ENCODE assay signal across 1 cellular context in the genomic region with DNA sequence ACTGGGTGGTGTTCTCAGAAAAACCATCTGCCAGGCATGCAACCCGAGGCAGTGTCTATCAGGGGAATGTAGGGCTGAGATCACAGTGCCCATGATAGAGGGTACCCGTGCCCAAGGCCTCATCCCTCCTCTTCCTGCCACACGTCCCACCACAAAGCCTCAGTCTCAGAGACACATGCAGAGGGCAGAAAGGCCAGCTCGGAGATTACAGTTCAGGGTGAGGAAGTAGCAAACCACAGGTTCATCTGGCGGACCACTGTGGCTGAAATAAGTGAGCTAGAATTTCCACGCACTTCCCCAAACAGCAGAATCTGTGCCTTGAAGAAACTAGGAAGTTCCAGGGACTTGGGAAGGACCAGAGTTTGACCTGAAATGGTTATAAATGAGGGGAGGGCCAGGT.
TF ChIP-seq lines count a peak whose summit lies in the region.

No MANE protein-coding gene starts in this region.

TF ChIP-seq in HepG2, 621 proteins besides CTCF, POLR2A, EP300 and RAD21 (continued from another document):
- TF ChIP-seq, protein P1, sequence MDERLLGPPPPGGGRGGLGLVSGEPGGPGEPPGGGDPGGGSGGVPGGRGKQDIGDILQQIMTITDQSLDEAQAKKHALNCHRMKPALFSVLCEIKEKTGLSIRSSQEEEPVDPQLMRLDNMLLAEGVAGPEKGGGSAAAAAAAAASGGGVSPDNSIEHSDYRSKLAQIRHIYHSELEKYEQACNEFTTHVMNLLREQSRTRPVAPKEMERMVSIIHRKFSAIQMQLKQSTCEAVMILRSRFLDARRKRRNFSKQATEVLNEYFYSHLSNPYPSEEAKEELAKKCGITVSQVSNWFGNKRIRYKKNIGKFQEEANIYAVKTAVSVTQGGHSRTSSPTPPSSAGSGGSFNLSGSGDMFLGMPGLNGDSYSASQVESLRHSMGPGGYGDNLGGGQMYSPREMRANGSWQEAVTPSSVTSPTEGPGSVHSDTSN (CRISPR knock-in tag; IDR thresholded peaks at IDR 0.05): no peak
- TF ChIP-seq, protein P2, sequence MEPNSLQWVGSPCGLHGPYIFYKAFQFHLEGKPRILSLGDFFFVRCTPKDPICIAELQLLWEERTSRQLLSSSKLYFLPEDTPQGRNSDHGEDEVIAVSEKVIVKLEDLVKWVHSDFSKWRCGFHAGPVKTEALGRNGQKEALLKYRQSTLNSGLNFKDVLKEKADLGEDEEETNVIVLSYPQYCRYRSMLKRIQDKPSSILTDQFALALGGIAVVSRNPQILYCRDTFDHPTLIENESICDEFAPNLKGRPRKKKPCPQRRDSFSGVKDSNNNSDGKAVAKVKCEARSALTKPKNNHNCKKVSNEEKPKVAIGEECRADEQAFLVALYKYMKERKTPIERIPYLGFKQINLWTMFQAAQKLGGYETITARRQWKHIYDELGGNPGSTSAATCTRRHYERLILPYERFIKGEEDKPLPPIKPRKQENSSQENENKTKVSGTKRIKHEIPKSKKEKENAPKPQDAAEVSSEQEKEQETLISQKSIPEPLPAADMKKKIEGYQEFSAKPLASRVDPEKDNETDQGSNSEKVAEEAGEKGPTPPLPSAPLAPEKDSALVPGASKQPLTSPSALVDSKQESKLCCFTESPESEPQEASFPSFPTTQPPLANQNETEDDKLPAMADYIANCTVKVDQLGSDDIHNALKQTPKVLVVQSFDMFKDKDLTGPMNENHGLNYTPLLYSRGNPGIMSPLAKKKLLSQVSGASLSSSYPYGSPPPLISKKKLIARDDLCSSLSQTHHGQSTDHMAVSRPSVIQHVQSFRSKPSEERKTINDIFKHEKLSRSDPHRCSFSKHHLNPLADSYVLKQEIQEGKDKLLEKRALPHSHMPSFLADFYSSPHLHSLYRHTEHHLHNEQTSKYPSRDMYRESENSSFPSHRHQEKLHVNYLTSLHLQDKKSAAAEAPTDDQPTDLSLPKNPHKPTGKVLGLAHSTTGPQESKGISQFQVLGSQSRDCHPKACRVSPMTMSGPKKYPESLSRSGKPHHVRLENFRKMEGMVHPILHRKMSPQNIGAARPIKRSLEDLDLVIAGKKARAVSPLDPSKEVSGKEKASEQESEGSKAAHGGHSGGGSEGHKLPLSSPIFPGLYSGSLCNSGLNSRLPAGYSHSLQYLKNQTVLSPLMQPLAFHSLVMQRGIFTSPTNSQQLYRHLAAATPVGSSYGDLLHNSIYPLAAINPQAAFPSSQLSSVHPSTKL (CRISPR knock-in tag; IDR thresholded peaks at IDR 0.05): no peak
- no peak for TF ChIP-seq WIZ (CRISPR knock-in tag; IDR thresholded peaks at IDR 0.05)
- TF ChIP-seq RNF2 (conservative IDR thresholded peaks at IDR 0.05; ENCODE audit: low read depth): no peak
- no peak for TF ChIP-seq ZBTB42 (CRISPR knock-in tag; IDR thresholded peaks at IDR 0.05)
- TF ChIP-seq HES4 (CRISPR knock-in tag; IDR thresholded peaks at IDR 0.05; ENCODE audit: borderline replicate concordance): no peak
- TF ChIP-seq SP140L (CRISPR knock-in tag; IDR thresholded peaks at IDR 0.05; ENCODE audit: borderline replicate concordance): no peak
- TF ChIP-seq GATAD2A (CRISPR knock-in tag; IDR thresholded peaks at IDR 0.05): no peak
- TF ChIP-seq ATF7 (IDR thresholded peaks at IDR 0.05): no peak
- TF ChIP-seq ATF7 (CRISPR knock-in tag; IDR thresholded peaks at IDR 0.05): no peak
- TF ChIP-seq GABPA (IDR thresholded peaks at IDR 0.05; ENCODE audit: low read depth, low read length): no peak
- TF ChIP-seq GABPA (CRISPR knock-in tag; IDR thresholded peaks at IDR 0.05; ENCODE audit: low read depth): no peak
- no peak for TF ChIP-seq HDAC2 (CRISPR knock-in tag; IDR thresholded peaks at IDR 0.05)
- no peak for TF ChIP-seq ZBTB14 (CRISPR knock-in tag; IDR thresholded peaks at IDR 0.05)
- TF ChIP-seq, protein P3, sequence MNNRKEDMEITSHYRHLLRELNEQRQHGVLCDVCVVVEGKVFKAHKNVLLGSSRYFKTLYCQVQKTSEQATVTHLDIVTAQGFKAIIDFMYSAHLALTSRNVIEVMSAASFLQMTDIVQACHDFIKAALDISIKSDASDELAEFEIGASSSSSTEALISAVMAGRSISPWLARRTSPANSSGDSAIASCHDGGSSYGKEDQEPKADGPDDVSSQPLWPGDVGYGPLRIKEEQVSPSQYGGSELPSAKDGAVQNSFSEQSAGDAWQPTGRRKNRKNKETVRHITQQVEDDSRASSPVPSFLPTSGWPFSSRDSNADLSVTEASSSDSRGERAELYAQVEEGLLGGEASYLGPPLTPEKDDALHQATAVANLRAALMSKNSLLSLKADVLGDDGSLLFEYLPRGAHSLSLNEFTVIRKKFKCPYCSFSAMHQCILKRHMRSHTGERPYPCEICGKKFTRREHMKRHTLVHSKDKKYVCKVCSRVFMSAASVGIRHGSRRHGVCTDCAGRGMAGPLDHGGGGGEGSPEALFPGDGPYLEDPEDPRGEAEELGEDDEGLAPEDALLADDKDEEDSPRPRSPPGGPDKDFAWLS (CRISPR knock-in tag; IDR thresholded peaks at IDR 0.05; ENCODE audit: borderline replicate concordance): no peak
- no peak for TF ChIP-seq ZNF510 (CRISPR knock-in tag; IDR thresholded peaks at IDR 0.05; ENCODE audit: low read depth)
- no peak for TF ChIP-seq ZNF557 (CRISPR knock-in tag; IDR thresholded peaks at IDR 0.05)
- TF ChIP-seq CCAR2 (optimal IDR thresholded peaks at IDR 0.05; ENCODE audit: low read depth, low read length): no peak
- TF ChIP-seq SOX13 (IDR thresholded peaks at IDR 0.05): no peak
- TF ChIP-seq SOX13 (CRISPR knock-in tag; conservative IDR thresholded peaks at IDR 0.05 in 1 of 2, IDR thresholded peaks at IDR 0.05 in 1 of 2): no peak
